ENCODE assay signal across 16 cellular contexts in genomic region chr11:3146612-3147256, GRCh38. TPM values are rescaled to one million over a fixed set of nuclear protein-coding genes. Genes with fewer than 3 reads are reported as not detected.
DNase-seq lines count a peak whose midpoint lies in the region; ATAC-seq and TF ChIP-seq lines count a peak whose summit lies in the region.
"Had no signal": no experiment of that assay in that cellular context is flagged by ENCODE, and none has a peak within 500 bp of the region (broad histone marks: within the 10 kb centered on the region; RNA-seq: fewer than 3 reads in every experiment).

No MANE protein-coding gene starts in this region.

- H3K27ac Mint-ChIP-seq in activated CD4-positive, alpha-beta T cell treated with anti-CD3 and anti-CD28 coated beads, Interleukin-2, amount 10 ng/mL, durations not matched to agents 7 days and 5 days, result no peak overlapping the region
- H3K27ac Mint-ChIP-seq: activated CD8-positive, alpha-beta T cell treated with anti-CD3 and anti-CD28 coated beads, Interleukin-2, amount 10 ng/mL, durations not matched to agents 7 days and 5 days; activated naive CD8-positive, alpha-beta T cell treated with anti-CD3 and anti-CD28 coated beads for 36 hours; nephron; T-helper 1 cell treated with Interleukin-12 subunit alpha and Interleukin-12 subunit beta and Interleukin-4 antibody, amounts not matched to agents 30 μg/mL and 1 μg/mL, for 36 hours had no signal

- H3K4me1 ChIP-seq in uterus (peaks cover 0 to 12% of the 10 kb centered on the region in 2 donors), HAP-1 (no peaks in the 10 kb centered on the region)

- H3K27me3 Mint-ChIP-seq in activated CD4-positive, alpha-beta T cell treated with anti-CD3 and anti-CD28 coated beads, Interleukin-2, amount 10 ng/mL, durations not matched to agents 7 days and 5 days, result no peaks in the 10 kb centered on the region
- H3K27me3 Mint-ChIP-seq: activated naive CD8-positive, alpha-beta T cell treated with anti-CD3 and anti-CD28 coated beads for 36 hours had no signal

- no peaks in the 10 kb centered on the region for H3K36me3 Mint-ChIP-seq in activated CD4-positive, alpha-beta T cell treated with anti-CD3 and anti-CD28 coated beads, Interleukin-2, amount 10 ng/mL, durations not matched to agents 7 days and 5 days (ENCODE audit: low read depth)
- H3K36me3 Mint-ChIP-seq: activated naive CD8-positive, alpha-beta T cell treated with anti-CD3 and anti-CD28 coated beads for 36 hours had no signal

- peak overlapping the region; percentile 84 to 92 for H3K27ac ChIP-seq in coronary artery
- H3K27ac ChIP-seq in uterus, result peak overlapping the region; percentile 6 to 13

- H3K9me3 ChIP-seq in MG63 (no peaks in the 10 kb centered on the region), uterus (no peaks in the 10 kb centered on the region), HAP-1 (no peaks in the 10 kb centered on the region)

- TF ChIP-seq CTCF in coronary artery (IDR thresholded peaks at IDR 0.05) (no peak), uterus (IDR thresholded peaks at IDR 0.05) (no peak)

- CTCF ChIA-PET in activated CD4-positive, alpha-beta T cell treated with anti-CD3 and anti-CD28 coated beads, Interleukin-2, amount 10 ng/mL, durations not matched to agents 7 days and 5 days (lab: Charles Lee), result no interaction called here

- POLR2A ChIA-PET in activated CD4-positive, alpha-beta T cell treated with anti-CD3 and anti-CD28 coated beads, Interleukin-2, amount 10 ng/mL, durations not matched to agents 7 days and 5 days (lab: Charles Lee), result no interaction called here

- in situ Hi-C loops in HAP-1 (cut with MboI; ENCODE audit: low sequenced_read_pairs), result no loop called here

- intact Hi-C loops in uterus (cut with DNase I; ENCODE audit: low total_unique reads), result no loop called here

- H3K4me3 ChIP-seq in MG63, result no peak overlapping the region
- H3K4me3 ChIP-seq in coronary artery, result peak overlapping the region; percentile 40
- H3K4me3 ChIP-seq in uterus, result no peak overlapping the region
- no peak overlapping the region for H3K4me3 ChIP-seq in HAP-1

- no peaks in the 10 kb centered on the region for H3K36me3 ChIP-seq in MG63
- no peaks in the 10 kb centered on the region for H3K36me3 ChIP-seq in uterus
- no peaks in the 10 kb centered on the region for H3K36me3 ChIP-seq in HAP-1 (replicated peaks)

- H3K27me3 ChIP-seq in MG63 (no peaks in the 10 kb centered on the region), uterus (no peaks in the 10 kb centered on the region), HAP-1 (ENCODE audit: low read depth) (no peaks in the 10 kb centered on the region)

- no peak overlapping the region for H3K4me3 Mint-ChIP-seq in activated CD4-positive, alpha-beta T cell treated with anti-CD3 and anti-CD28 coated beads, Interleukin-2, amount 10 ng/mL, durations not matched to agents 7 days and 5 days
- H3K4me3 Mint-ChIP-seq: activated CD8-positive, alpha-beta T cell treated with anti-CD3 and anti-CD28 coated beads, Interleukin-2, amount 10 ng/mL, durations not matched to agents 7 days and 5 days; activated naive CD8-positive, alpha-beta T cell treated with anti-CD3 and anti-CD28 coated beads for 36 hours; nephron; T-helper 1 cell treated with Interleukin-12 subunit alpha and Interleukin-12 subunit beta and Interleukin-4 antibody, amounts not matched to agents 30 μg/mL and 1 μg/mL, for 36 hours had no signal

- DNase-seq in MG63 (peak; percentile 8), coronary artery (ENCODE audit: low spot score) (no peak), islet precursor cell (peak; percentile 86), uterus (no peak), HAP-1 (ENCODE audit: low spot score in 2 of 2) (no peak)
- no peak for DNase-seq in activated CD4-positive, CD25-positive, alpha-beta regulatory T cell treated with anti-CD3 and anti-CD28 coated beads, Interleukin-2, amount 50 U/mL, for 72 hours
- no peak for DNase-seq in activated CD4-positive, alpha-beta T cell treated with anti-CD3 and anti-CD28 coated beads, Interleukin-2, amount 10 ng/mL, durations not matched to agents 7 days and 5 days
- DNase-seq: activated CD8-positive, alpha-beta T cell treated with anti-CD3 and anti-CD28 coated beads, Interleukin-2, amount 10 ng/mL, durations not matched to agents 7 days and 5 days; activated naive CD8-positive, alpha-beta T cell treated with anti-CD3 and anti-CD28 coated beads for 36 hours; DMS 273 treated with DMSO at 0.1 percent for 48 hours; effector memory CD4-positive, alpha-beta T cell; NCI-H1048; NCI-H69 had no signal

- no peak for TF ChIP-seq POLR2A in uterus (IDR thresholded peaks at IDR 0.05)

- ATAC-seq in HG03108 (IDR thresholded peaks at IDR 0.05; ENCODE audit: unreplicated experiment), result no peak
- ATAC-seq: activated CD8-positive, alpha-beta T cell treated with anti-CD3 and anti-CD28 coated beads, Interleukin-2, amount 10 ng/mL, durations not matched to agents 7 days and 5 days had no signal

- H3K4me1 Mint-ChIP-seq in activated CD4-positive, alpha-beta T cell treated with anti-CD3 and anti-CD28 coated beads, Interleukin-2, amount 10 ng/mL, durations not matched to agents 7 days and 5 days, result no peaks in the 10 kb centered on the region

- no peaks in the 10 kb centered on the region for H3K9me3 Mint-ChIP-seq in activated CD4-positive, alpha-beta T cell treated with anti-CD3 and anti-CD28 coated beads, Interleukin-2, amount 10 ng/mL, durations not matched to agents 7 days and 5 days
- H3K9me3 Mint-ChIP-seq: activated naive CD8-positive, alpha-beta T cell treated with anti-CD3 and anti-CD28 coated beads for 36 hours; nephron; T-helper 1 cell treated with Interleukin-12 subunit alpha and Interleukin-12 subunit beta and Interleukin-4 antibody, amounts not matched to agents 30 μg/mL and 1 μg/mL, for 36 hours had no signal

RNA-seq across cellular contexts. Expression of gene OSBPL5, which starts 18.4 kb away (rescaled TPM):
- total RNA-seq in MG63 (2014; rRNA removed; shearing (Covaris generic); ENCODE audit: low replicate concordance), result 9.9 and 11.0 TPM in 2 replicates
- total RNA-seq in uterus, result 10 to 100 TPM; 24.7 to 83.3 (median 48.2) TPM
- 10 to 100 TPM in 1 of 2 experiments, 1 to 10 TPM in 1; 9.6 to 12.0 TPM for total RNA-seq in activated CD4-positive, alpha-beta T cell treated with anti-CD3 and anti-CD28 coated beads, Interleukin-2, amount 10 ng/mL, durations not matched to agents 7 days and 5 days

Comparison
In these comparisons a context has a peak if more than half of its experiments do, and no peak if none do; other contexts are left out.
1. DNase-seq: peak in MG63 (single experiment) and islet precursor cell (single experiment); none in coronary artery (single experiment), uterus (0 of 2), activated CD4-positive, CD25-positive, alpha-beta regulatory T cell treated with anti-CD3 and anti-CD28 coated beads, Interleukin-2, amount 50 U/mL, for 72 hours (single experiment), activated CD4-positive, alpha-beta T cell treated with anti-CD3 and anti-CD28 coated beads, Interleukin-2, amount 10 ng/mL, durations not matched to agents 7 days and 5 days (single experiment) and HAP-1 (0 of 2).